In genomic region chr10:72890086-72890485, GRCh38 we compare ENCODE assay signal across 1 cellular context.
TF ChIP-seq lines count a peak whose summit lies in the region.

No MANE protein-coding gene starts in this region.

TF ChIP-seq in K562, 482 proteins besides CTCF, POLR2A, EP300 and RAD21:
- TF ChIP-seq SIRT6 (IDR thresholded peaks at IDR 0.05; ENCODE audit: low read depth, low read length) (no peak), ZBTB33 (CRISPR knock-in tag; IDR thresholded peaks at IDR 0.05) (no peak), SMAD1 (IDR thresholded peaks at IDR 0.05; ENCODE audit: low read depth, low read length, partially characterized antibody) (no peak), CTBP1 (IDR thresholded peaks at IDR 0.05; ENCODE audit: borderline replicate concordance) (peak; percentile 25; the same call in 1 of the 2 replicates), ZNF586 (CRISPR knock-in tag; conservative IDR thresholded peaks at IDR 0.05) (no peak), POLR2B (IDR thresholded peaks at IDR 0.05; ENCODE audit: low read depth, partially characterized antibody) (no peak)
